In the genomic region with DNA sequence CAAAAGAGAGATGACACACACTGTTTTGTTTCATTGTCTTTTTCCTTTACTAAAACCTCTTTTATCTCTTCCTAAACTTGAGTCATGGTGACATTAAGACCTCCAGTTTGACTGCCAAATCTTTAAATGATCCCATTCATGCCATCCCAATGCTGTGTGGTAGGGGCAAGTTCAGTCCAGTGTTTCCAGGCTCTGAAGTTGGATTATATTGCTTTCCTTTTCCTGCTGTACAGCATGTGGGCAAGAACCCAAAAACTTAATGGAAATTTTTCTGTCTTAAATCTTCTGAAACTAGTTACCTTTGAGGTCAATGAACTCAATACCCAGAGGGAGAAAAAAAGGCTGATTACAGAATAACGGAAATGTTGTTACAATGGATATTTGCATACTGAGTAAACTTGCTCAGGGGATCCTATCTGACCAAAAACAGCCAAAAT, we compare ENCODE assay signal across 1 cellular context.
TF ChIP-seq lines count a peak whose summit lies in the region.

No MANE protein-coding gene starts in this region.

TF ChIP-seq in endothelial cell of umbilical vein, 7 proteins besides CTCF, POLR2A, EP300 and RAD21:
- TF ChIP-seq GATA2 (IDR thresholded peaks at IDR 0.05; ENCODE audit: insufficient read depth, insufficient read length, low read depth, low read length) (peak; percentile 72), JUN (IDR thresholded peaks at IDR 0.05; ENCODE audit: borderline replicate concordance, insufficient read depth, insufficient read length, low read depth) (peak; percentile 13), FOS (IDR thresholded peaks at IDR 0.05; ENCODE audit: borderline replicate concordance, insufficient read depth, low read length) (peak; percentile 61), POLR2AphosphoS5 (IDR thresholded peaks at IDR 0.05; ENCODE audit: insufficient read depth, low read depth, low read length) (no peak), EZH2 (IDR thresholded peaks at IDR 0.05; ENCODE audit: borderline replicate concordance, low read depth, low read length, severe bottlenecking) (no peak), MYC (IDR thresholded peaks at IDR 0.05; ENCODE audit: low read depth, low read length) (no peak)
- TF ChIP-seq, protein P1, sequence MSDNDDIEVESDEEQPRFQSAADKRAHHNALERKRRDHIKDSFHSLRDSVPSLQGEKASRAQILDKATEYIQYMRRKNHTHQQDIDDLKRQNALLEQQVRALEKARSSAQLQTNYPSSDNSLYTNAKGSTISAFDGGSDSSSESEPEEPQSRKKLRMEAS (IDR thresholded peaks at IDR 0.05; ENCODE audit: insufficient read depth, insufficient read length), result no peak
